ENCODE assay signal across 21 cellular contexts in genomic region chr1:9257851-9258250, GRCh38. TPM values are rescaled to one million over a fixed set of nuclear protein-coding genes. Genes with fewer than 3 reads are reported as not detected.
DNase-seq lines count a peak whose midpoint lies in the region; ATAC-seq and TF ChIP-seq lines count a peak whose summit lies in the region.
"Had no signal": no experiment of that assay in that cellular context is flagged by ENCODE, and none has a peak within 500 bp of the region (broad histone marks: within the 10 kb centered on the region; RNA-seq: fewer than 3 reads in every experiment).

No MANE protein-coding gene starts in this region.

- no peak for ATAC-seq in activated T-helper 17 cell treated with anti-CD3 and anti-CD28 coated beads, Interleukin-2, amount 50 U/mL, for 72 hours (replicated peaks)
- no peak for ATAC-seq in naive thymus-derived CD8-positive, alpha-beta T cell
- ATAC-seq: SK-N-SH treated with all-trans-retinoic acid at 6 μM for 48 hours had no signal

- H3K27me3 Mint-ChIP-seq in activated T-helper 17 cell treated with anti-CD3 and anti-CD28 coated beads, Interleukin-2, amount 50 U/mL, for 72 hours: no peaks in the 10 kb centered on the region
- H3K27me3 Mint-ChIP-seq in nephron (ENCODE audit: low read depth): no peaks in the 10 kb centered on the region
- no peaks in the 10 kb centered on the region for H3K27me3 Mint-ChIP-seq in naive thymus-derived CD8-positive, alpha-beta T cell
- H3K27me3 Mint-ChIP-seq: CD8-positive, alpha-beta memory T cell had no signal

- peaks cover 19% of the 10 kb centered on the region for H3K4me1 Mint-ChIP-seq in activated T-helper 17 cell treated with anti-CD3 and anti-CD28 coated beads, Interleukin-2, amount 50 U/mL, for 72 hours
- peaks cover 24% of the 10 kb centered on the region for H3K4me1 Mint-ChIP-seq in nephron
- peaks cover 20 to 55% (median 46%) of the 10 kb centered on the region in 4 donors for H3K4me1 Mint-ChIP-seq in naive thymus-derived CD8-positive, alpha-beta T cell

- TF ChIP-seq CTCF in nephron (IDR thresholded peaks at IDR 0.05; ENCODE audit: unreplicated experiment in 3 of 3) (no peak), dorsolateral prefrontal cortex (IDR thresholded peaks at IDR 0.05 in 54 of 56, conservative IDR thresholded peaks at IDR 0.05 in 2 of 56; ENCODE audit: low read depth in 1 of 56, partially characterized antibody in 56 of 56) (no peak)

- H3K27me3 ChIP-seq in skeletal muscle tissue (ENCODE audit: control insufficient read depth in 3 of 3, insufficient read depth in 3 of 3, low read length in 3 of 3) (no peaks in the 10 kb centered on the region), dorsolateral prefrontal cortex (no peaks in the 10 kb centered on the region)

- H3K9ac ChIP-seq in skeletal muscle tissue (ENCODE audit: low read depth in 1 of 3, low read length in 3 of 3): no peak overlapping the region
- H3K9ac ChIP-seq: KMS-11 had no signal

- DNase-seq in islet precursor cell: peak; percentile 50
- no peak for DNase-seq in retina
- no peak for DNase-seq in dorsolateral prefrontal cortex
- DNase-seq in naive thymus-derived CD8-positive, alpha-beta T cell: no peak
- DNase-seq: ACHN; C1 segment of cervical spinal cord; CD8-positive, alpha-beta memory T cell; DMS79; MV-4-11; NCI-H1694 treated with DMSO at 0.1 percent for 48 hours; NCI-H2107; NCI-H2227 treated with DMSO at 0.1 percent for 48 hours; NCI-H524; NCI-H82; RPMI8226; SIG-M5 had no signal

- POLR2A ChIA-PET in naive thymus-derived CD8-positive, alpha-beta T cell (lab: Charles Lee): no interaction called here

- H3K27ac Mint-ChIP-seq in activated T-helper 17 cell treated with anti-CD3 and anti-CD28 coated beads, Interleukin-2, amount 50 U/mL, for 72 hours: peak overlapping the region; percentile 18
- H3K27ac Mint-ChIP-seq in nephron: peak overlapping the region; percentile 8 to 36 (median 24)
- peak overlapping the region in 3 of 10 donors; percentile 20 to 78 (median 68) for H3K27ac Mint-ChIP-seq in naive thymus-derived CD8-positive, alpha-beta T cell

- no peaks in the 10 kb centered on the region for H3K9me3 ChIP-seq in skeletal muscle tissue (ENCODE audit: control insufficient read depth in 3 of 3, low read length in 3 of 3)

- no peaks in the 10 kb centered on the region for H3K9me3 Mint-ChIP-seq in activated T-helper 17 cell treated with anti-CD3 and anti-CD28 coated beads, Interleukin-2, amount 50 U/mL, for 72 hours
- no peaks in the 10 kb centered on the region for H3K9me3 Mint-ChIP-seq in nephron
- H3K9me3 Mint-ChIP-seq in naive thymus-derived CD8-positive, alpha-beta T cell: no peaks in the 10 kb centered on the region

- H3K4me3 Mint-ChIP-seq in activated T-helper 17 cell treated with anti-CD3 and anti-CD28 coated beads, Interleukin-2, amount 50 U/mL, for 72 hours: no peak overlapping the region
- H3K4me3 Mint-ChIP-seq in nephron: no peak overlapping the region
- no peak overlapping the region for H3K4me3 Mint-ChIP-seq in naive thymus-derived CD8-positive, alpha-beta T cell
- H3K4me3 Mint-ChIP-seq: CD8-positive, alpha-beta memory T cell had no signal

- intact Hi-C loops in dorsolateral prefrontal cortex (cut with DNase I): no loop called here

- H3K4me3 ChIP-seq in skeletal muscle tissue (ENCODE audit: low read length in 3 of 3): no peak overlapping the region
- no peak overlapping the region for H3K4me3 ChIP-seq in dorsolateral prefrontal cortex

- peaks cover 19 to 24% (median 21%) of the 10 kb centered on the region in 3 donors for H3K36me3 ChIP-seq in skeletal muscle tissue (ENCODE audit: control insufficient read depth in 3 of 3, insufficient read depth in 3 of 3, low read length in 3 of 3)

- H3K36me3 Mint-ChIP-seq in activated T-helper 17 cell treated with anti-CD3 and anti-CD28 coated beads, Interleukin-2, amount 50 U/mL, for 72 hours (ENCODE audit: low read depth): no peaks in the 10 kb centered on the region
- H3K36me3 Mint-ChIP-seq in nephron (ENCODE audit: low read depth): peaks cover 36% of the 10 kb centered on the region
- H3K36me3 Mint-ChIP-seq in naive thymus-derived CD8-positive, alpha-beta T cell: peaks cover 0 to 27% (median 3%) of the 10 kb centered on the region in 3 donors

- H3K4me1 ChIP-seq in skeletal muscle tissue (ENCODE audit: control insufficient read depth in 3 of 3, insufficient read depth in 3 of 3, low read length in 3 of 3): peaks cover 20 to 77% (median 54%) of the 10 kb centered on the region in 3 donors

- H3K27ac ChIP-seq in skeletal muscle tissue (ENCODE audit: low read depth, low read length): peak overlapping the region; percentile 31
- H3K27ac ChIP-seq in dorsolateral prefrontal cortex: no peak overlapping the region
- H3K27ac ChIP-seq: KMS-11 had no signal

RNA-seq across cellular contexts. Expression of gene H6PD, which starts 23.3 kb away (rescaled TPM):
- 10 to 100 TPM in 1 of 2 donors, 1 to 10 TPM in 1; 9.3 to 12.8 TPM for total RNA-seq in activated T-helper 17 cell treated with anti-CD3 and anti-CD28 coated beads, Interleukin-2, amount 50 U/mL, for 72 hours
- total RNA-seq in skeletal muscle tissue (24.5 TPM), dorsolateral prefrontal cortex (10 to 100 TPM in 118 of 120 experiments, 1 to 10 TPM in 2; 9.0 to 25.6 (median 15.7) TPM)
- 10 to 100 TPM; 18.7 to 18.9 TPM for total RNA-seq in naive thymus-derived CD8-positive, alpha-beta T cell
- polyA plus RNA-seq in naive thymus-derived CD8-positive, alpha-beta T cell: 10 to 100 TPM in 2 of 3 donors, 1 to 10 TPM in 1; 8.5 to 14.9 (median 11.0) TPM

RNA-seq across cellular contexts. Expression of gene SPSB1, which starts 34.8 kb away (rescaled TPM):
- 10 to 100 TPM in 1 of 2 donors, 1 to 10 TPM in 1; 8.1 to 14.4 TPM for total RNA-seq in activated T-helper 17 cell treated with anti-CD3 and anti-CD28 coated beads, Interleukin-2, amount 50 U/mL, for 72 hours
- total RNA-seq in skeletal muscle tissue (6.3 TPM), dorsolateral prefrontal cortex (10 to 100 TPM in 80 of 120 experiments, 1 to 10 TPM in 40; 4.7 to 43.4 (median 12.2) TPM)
- 1 to 10 TPM; 1.5 TPM for total RNA-seq in naive thymus-derived CD8-positive, alpha-beta T cell
- polyA plus RNA-seq in naive thymus-derived CD8-positive, alpha-beta T cell: 1 to 10 TPM in 2 of 3 donors, under 1 TPM in 1; 0.44 to 1.7 (median 1.2) TPM
